Comparison of ENCODE assay signal across 8 cellular contexts in the genomic region with DNA sequence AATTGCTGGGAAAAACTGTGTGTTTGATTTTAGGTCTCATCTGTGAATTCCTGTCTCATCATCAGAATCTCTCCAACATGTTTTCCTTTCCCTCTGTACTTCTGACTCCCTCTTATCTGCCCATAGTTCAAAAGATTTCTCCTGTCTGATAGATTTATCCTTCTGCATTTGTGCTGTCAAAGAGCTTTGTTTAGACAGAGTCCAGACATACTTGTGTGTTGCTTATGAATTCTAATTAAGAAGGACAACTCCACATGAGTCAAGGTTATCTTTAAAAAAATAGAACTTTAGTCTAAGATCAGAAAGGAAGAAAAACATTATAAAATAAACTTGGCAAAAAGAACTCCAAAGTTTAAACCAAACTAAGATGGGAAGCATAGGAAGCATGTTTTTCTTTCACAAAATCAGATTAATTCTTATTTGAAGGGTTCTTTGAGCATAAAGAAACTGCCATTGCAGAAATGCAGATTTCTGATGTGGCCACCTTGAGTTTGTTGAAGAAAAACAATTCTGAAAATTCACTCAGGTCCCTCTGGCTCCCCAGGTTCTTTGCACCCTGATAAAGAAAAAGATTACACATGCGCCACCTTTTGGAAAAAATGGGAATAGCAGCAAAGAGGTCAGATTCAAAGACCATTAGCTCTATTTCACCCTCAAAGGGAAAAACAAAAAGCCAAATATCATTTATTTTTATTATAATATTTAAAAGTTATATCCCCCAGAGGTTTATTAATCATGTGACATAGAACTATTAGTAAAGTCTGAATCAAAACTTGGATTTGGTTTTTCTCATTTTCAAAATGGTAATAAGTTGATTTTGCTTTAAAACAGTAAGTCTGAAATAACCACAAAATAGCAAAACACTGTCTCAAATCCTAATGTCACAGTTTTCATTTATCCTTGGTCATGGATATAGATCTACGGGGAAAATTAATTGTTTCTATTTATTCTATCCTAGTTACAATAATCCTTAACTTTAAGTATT.
DNase-seq lines count a peak whose midpoint lies in the region; ATAC-seq and TF ChIP-seq lines count a peak whose summit lies in the region.

No MANE protein-coding gene starts in this region.

- peak; percentile 85 for TF ChIP-seq CTCF in foreskin keratinocyte (conservative IDR thresholded peaks at IDR 0.05)
- peak; percentile 93 for TF ChIP-seq CTCF in osteocyte (IDR thresholded peaks at IDR 0.05)

- H3K27ac ChIP-seq in foreskin keratinocyte, result no peak overlapping the region

- peak; percentile 12 for DNase-seq in NCI-H2171 treated with DMSO at 0.1 percent for 48 hours (lab: John Stamatoyannopoulos, UW)
- no peak for DNase-seq in NCI-H2171 (lab: John Stamatoyannopoulos, UW)
- DNase-seq in H7, result peak; percentile 2
- DNase-seq in NCI-H146 (lab: John Stamatoyannopoulos, UW), result peak; percentile 9
- DNase-seq in activated CD8-positive, alpha-beta memory T cell treated with anti-CD3 and anti-CD28 coated beads, Interleukin-2, amount 50 U/mL, for 24 hours (ENCODE audit: extremely low read depth), result peak; percentile 8
- DNase-seq in foreskin keratinocyte, result peak in 1 of 2 donors; percentile 16
- no peak for DNase-seq in osteocyte (ENCODE audit: extremely low spot score, unreplicated experiment)
- no peak for DNase-seq in GM19238 (ENCODE audit: insufficient read length, low spot score)

- no peak overlapping the region for H3K4me3 ChIP-seq in H7 (ENCODE audit: insufficient read depth, low read depth, low read length)

- peak overlapping the region; percentile 12 for H3K4me3 Mint-ChIP-seq in osteocyte (ENCODE audit: unreplicated experiment)

- H3K27me3 ChIP-seq in H7 (ENCODE audit: control insufficient read depth, insufficient read depth, low read length) (no peaks in the 10 kb centered on the region), foreskin keratinocyte (no peaks in the 10 kb centered on the region)

- no peaks in the 10 kb centered on the region for H3K36me3 Mint-ChIP-seq in osteocyte (ENCODE audit: unreplicated experiment)

- no peaks in the 10 kb centered on the region for H3K9me3 Mint-ChIP-seq in osteocyte (ENCODE audit: unreplicated experiment)

- peak; percentile 49 for ATAC-seq in foreskin keratinocyte

- H3K36me3 ChIP-seq in H7 (replicated peaks; ENCODE audit: control insufficient read depth, insufficient read depth, low read length), result no peaks in the 10 kb centered on the region

- peak overlapping the region; percentile 89 for H3K27ac Mint-ChIP-seq in osteocyte (ENCODE audit: unreplicated experiment)

- no peaks in the 10 kb centered on the region for H3K27me3 Mint-ChIP-seq in osteocyte (ENCODE audit: unreplicated experiment)

- H3K4me1 ChIP-seq in foreskin keratinocyte, result no peaks in the 10 kb centered on the region

- peaks cover 38% of the 10 kb centered on the region for H3K4me1 Mint-ChIP-seq in osteocyte (ENCODE audit: unreplicated experiment)

Comparison
In these comparisons a context has a peak if more than half of its experiments do, and no peak if none do; other contexts are left out.
1. DNase-seq: peak in NCI-H2171 treated with DMSO at 0.1 percent for 48 hours (single experiment), H7 (single experiment), NCI-H146 (single experiment) and activated CD8-positive, alpha-beta memory T cell treated with anti-CD3 and anti-CD28 coated beads, Interleukin-2, amount 50 U/mL, for 24 hours (single experiment); none in NCI-H2171 (single experiment), osteocyte (single experiment) and GM19238 (single experiment).